Comparison of ENCODE assay signal across 20 cellular contexts in the genomic region with DNA sequence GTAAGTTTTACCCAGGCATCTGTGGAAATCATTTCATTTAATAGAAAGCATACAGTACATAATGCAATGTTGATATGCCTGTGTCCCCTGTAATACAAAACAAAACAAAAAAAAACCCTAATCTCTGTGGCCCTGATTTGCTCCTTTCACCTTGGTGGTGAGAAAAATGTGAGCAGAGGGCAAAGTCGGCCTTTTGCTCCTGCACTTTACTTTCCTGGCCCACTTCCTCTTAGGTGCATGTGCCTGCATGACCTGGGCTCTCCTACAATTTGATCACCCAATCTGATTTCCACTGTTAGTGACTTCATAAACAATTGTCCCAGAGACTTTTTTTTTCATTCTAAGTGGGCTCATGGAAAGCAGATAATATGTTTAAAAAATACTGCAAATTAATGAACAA.
DNase-seq lines count a peak whose midpoint lies in the region; ATAC-seq, FAIRE-seq and TF ChIP-seq lines count a peak whose summit lies in the region.
"Had no signal": no experiment of that assay in that cellular context is flagged by ENCODE, and none has a peak within 500 bp of the region (broad histone marks: within the 10 kb centered on the region; RNA-seq: fewer than 3 reads in every experiment).

No MANE protein-coding gene starts in this region.

- TF ChIP-seq EP300 in GM12878 (IDR thresholded peaks at IDR 0.05; ENCODE audit: borderline replicate concordance in 1 of 2, control insufficient read depth in 1 of 2, low read depth in 2 of 2, low read length in 2 of 2) = no peak

- H3K27ac Mint-ChIP-seq in activated naive CD8-positive, alpha-beta T cell treated with anti-CD3 and anti-CD28 coated beads, Interleukin-2, amount 10 ng/mL, durations not matched to agents 7 days and 5 days = peak overlapping the region; percentile 19
- no peak overlapping the region for H3K27ac Mint-ChIP-seq in activated naive CD8-positive, alpha-beta T cell treated with anti-CD3 and anti-CD28 coated beads, Interleukin-2, amount 50 U/mL, for 24 hours
- H3K27ac Mint-ChIP-seq: CD14-positive monocyte; CD8-positive, alpha-beta memory T cell; IgD-negative memory B cell had no signal

- no peak for DNase-seq in activated naive CD8-positive, alpha-beta T cell treated with anti-CD3 and anti-CD28 coated beads, Interleukin-2, amount 10 ng/mL, durations not matched to agents 7 days and 5 days
- no peak for DNase-seq in activated naive CD8-positive, alpha-beta T cell treated with anti-CD3 and anti-CD28 coated beads, Interleukin-2, amount 50 U/mL, for 24 hours
- DNase-seq in GM12878 (ENCODE audit: low read depth, low spot score) (no peak), left lobe of liver (ENCODE audit: low spot score) (no peak), small intestine (peak; percentile 60), NCI-H1694 treated with DMSO at 0.1 percent for 48 hours (lab: John Stamatoyannopoulos, UW) (no peak), amniotic stem cell (lab: John Stamatoyannopoulos, UW) (no peak), DMS79 (lab: John Stamatoyannopoulos, UW) (no peak)
- DNase-seq: Caco-2; CD8-positive, alpha-beta memory T cell; DMS79 treated with DMSO at 0.1 percent for 48 hours; GDM1; GM23248 had no signal

- H3K9me3 ChIP-seq in GM12878 (replicated peaks; ENCODE audit: control insufficient read depth, insufficient read depth, low read length) (no peaks in the 10 kb centered on the region), small intestine (ENCODE audit: control insufficient read depth, low read depth) (no peaks in the 10 kb centered on the region)
- H3K9me3 ChIP-seq: Caco-2 had no signal

- H3K36me3 ChIP-seq in GM12878 (ENCODE audit: control insufficient read depth in 2 of 2, insufficient read depth in 2 of 2, low read length in 1 of 2) = no peaks in the 10 kb centered on the region
- no peaks in the 10 kb centered on the region for H3K36me3 ChIP-seq in small intestine (ENCODE audit: control insufficient read depth in 2 of 2, insufficient read depth in 2 of 2, low read length in 2 of 2)

- H2AFZ ChIP-seq in GM12878 (ENCODE audit: control insufficient read depth, low read depth, low read length) = no peak overlapping the region
- H2AFZ ChIP-seq: GM23248 had no signal

- no peak overlapping the region for H3K9ac ChIP-seq in GM12878 (ENCODE audit: control insufficient read depth, insufficient read depth, low read length)
- H3K9ac ChIP-seq: GM23248, KMS-11 had no signal

- POLR2A ChIA-PET in activated naive CD8-positive, alpha-beta T cell treated with anti-CD3 and anti-CD28 coated beads, Interleukin-2, amount 10 ng/mL, durations not matched to agents 7 days and 5 days (lab: Charles Lee) = no interaction called here
- POLR2A ChIA-PET in GM12878 (lab: Charles Lee) = no interaction called here

- H3K27me3 ChIP-seq in GM12878 (replicated peaks in 1 of 2; ENCODE audit: control insufficient read depth in 2 of 2, insufficient read depth in 2 of 2, low read length in 1 of 2) (no peaks in the 10 kb centered on the region), small intestine (ENCODE audit: control insufficient read depth in 2 of 2, insufficient read depth in 2 of 2, low read length in 2 of 2) (no peaks in the 10 kb centered on the region)

- no peak overlapping the region for H3K4me2 ChIP-seq in GM12878 (ENCODE audit: control insufficient read depth, insufficient read depth)
- H3K4me2 ChIP-seq: KMS-11 had no signal

- TF ChIP-seq RAD21 in GM12878 (IDR thresholded peaks at IDR 0.05; ENCODE audit: insufficient read depth, low read depth, low read length) = no peak

- H3K9me3 Mint-ChIP-seq in activated naive CD8-positive, alpha-beta T cell treated with anti-CD3 and anti-CD28 coated beads, Interleukin-2, amount 10 ng/mL, durations not matched to agents 7 days and 5 days = no peaks in the 10 kb centered on the region
- H3K9me3 Mint-ChIP-seq in activated naive CD8-positive, alpha-beta T cell treated with anti-CD3 and anti-CD28 coated beads, Interleukin-2, amount 50 U/mL, for 24 hours = peaks cover 4% of the 10 kb centered on the region

- FAIRE-seq in GM12878 (lab: Jason Lieb, UNC) (no peak), small intestine (lab: Jason Lieb, UNC) (no peak)
- FAIRE-seq: GM18507, H54 had no signal

- SMC1A ChIA-PET in GM12878 (lab: Charles Lee; ENCODE audit: uncharacterized antibody, unreplicated experiment) = interaction anchor here (0.6 kb wide), 1 partner anchor 764 kb away, joined by 4 read pairs; no protein-coding TSS in a partner anchor

- no peak for TF ChIP-seq CTCF in GM12878 (IDR thresholded peaks at IDR 0.05 in 2 of 3, conservative IDR thresholded peaks at IDR 0.05 in 1 of 3; ENCODE audit: control insufficient read depth in 2 of 3, extremely low read depth in 1 of 3, insufficient read depth in 1 of 3, low read depth in 3 of 3, low read length in 3 of 3)

- RAD21 ChIA-PET in GM12878 (lab: Charles Lee; ENCODE audit: unreplicated experiment) = no interaction called here

- ATAC-seq in activated naive CD8-positive, alpha-beta T cell treated with anti-CD3 and anti-CD28 coated beads, Interleukin-2, amount 10 ng/mL, durations not matched to agents 7 days and 5 days (ENCODE audit: low read depth) = no peak
- ATAC-seq in activated naive CD8-positive, alpha-beta T cell treated with anti-CD3 and anti-CD28 coated beads, Interleukin-2, amount 50 U/mL, for 24 hours = no peak
- ATAC-seq in GM12878 = no peak
- peak; percentile 74 for ATAC-seq in left lobe of liver
- ATAC-seq: HCT116 had no signal

- in situ Hi-C loops in GM12878 (cut with MboI) = no loop called here

- no peaks in the 10 kb centered on the region for H3K36me3 Mint-ChIP-seq in activated naive CD8-positive, alpha-beta T cell treated with anti-CD3 and anti-CD28 coated beads, Interleukin-2, amount 10 ng/mL, durations not matched to agents 7 days and 5 days
- no peaks in the 10 kb centered on the region for H3K36me3 Mint-ChIP-seq in activated naive CD8-positive, alpha-beta T cell treated with anti-CD3 and anti-CD28 coated beads, Interleukin-2, amount 50 U/mL, for 24 hours (ENCODE audit: low read depth)
- H3K36me3 Mint-ChIP-seq: CD14-positive monocyte; CD8-positive, alpha-beta memory T cell had no signal

- H4K20me1 ChIP-seq in GM12878 (ENCODE audit: control insufficient read depth, insufficient read depth) = no peaks in the 10 kb centered on the region

- no peaks in the 10 kb centered on the region; the same call in 1 of the 2 replicates for H3K4me1 ChIP-seq in GM12878 (ENCODE audit: control insufficient read depth, insufficient read depth, low read length)
- no peaks in the 10 kb centered on the region for H3K4me1 ChIP-seq in small intestine (ENCODE audit: control insufficient read depth in 2 of 2, insufficient read depth in 1 of 2, low read depth in 1 of 2, low read length in 1 of 2)
- H3K4me1 ChIP-seq: Caco-2 had no signal

- CTCF ChIA-PET in GM12878 (lab: Yijun Ruan, JAX) = no interaction called here

- no peaks in the 10 kb centered on the region for H3K79me2 ChIP-seq in GM12878 (ENCODE audit: control insufficient read depth, insufficient read depth, low read length)

- no TSS peak for BruUV-seq in GM12878 (replicated peaks; lab: Mats Ljungman, UMichigan)

- no peaks in the 10 kb centered on the region for H3K27me3 Mint-ChIP-seq in activated naive CD8-positive, alpha-beta T cell treated with anti-CD3 and anti-CD28 coated beads, Interleukin-2, amount 10 ng/mL, durations not matched to agents 7 days and 5 days
- no peaks in the 10 kb centered on the region for H3K27me3 Mint-ChIP-seq in activated naive CD8-positive, alpha-beta T cell treated with anti-CD3 and anti-CD28 coated beads, Interleukin-2, amount 50 U/mL, for 24 hours
- H3K27me3 Mint-ChIP-seq: CD8-positive, alpha-beta memory T cell had no signal

- WGBS in GM12878 (ENCODE audit: insufficient coverage, insufficient replicate concordance, low lambda C conversion rate, missing lambda C conversion rate) = 0% methylated on average over 1 of the region's 1 CpG
- WGBS in small intestine, 3 donors = 39 to 44% (median 42%) methylated on average over 1 of the region's 1 CpG

- no peaks in the 10 kb centered on the region for H3K4me1 Mint-ChIP-seq in activated naive CD8-positive, alpha-beta T cell treated with anti-CD3 and anti-CD28 coated beads, Interleukin-2, amount 10 ng/mL, durations not matched to agents 7 days and 5 days
- no peaks in the 10 kb centered on the region for H3K4me1 Mint-ChIP-seq in activated naive CD8-positive, alpha-beta T cell treated with anti-CD3 and anti-CD28 coated beads, Interleukin-2, amount 50 U/mL, for 24 hours
- H3K4me1 Mint-ChIP-seq: CD14-positive monocyte; CD8-positive, alpha-beta memory T cell; IgD-negative memory B cell had no signal

- H3K27ac ChIP-seq in GM12878 (ENCODE audit: control insufficient read depth, insufficient read depth) = no peak overlapping the region
- H3K27ac ChIP-seq in small intestine (ENCODE audit: low read depth in 1 of 2, low read length in 1 of 2) = no peak overlapping the region
- H3K27ac ChIP-seq: 22Rv1, GM23248, KMS-11 had no signal

- H3K4me3 ChIP-seq in GM12878 (no peak overlapping the region), small intestine (ENCODE audit: low read depth in 1 of 2, low read length in 2 of 2) (no peak overlapping the region)
- H3K4me3 ChIP-seq: GM23248 had no signal

- TF ChIP-seq POLR2A in GM12878 (IDR thresholded peaks at IDR 0.05; ENCODE audit: low read depth, low read length) = no peak

- no peak overlapping the region for H3K4me3 Mint-ChIP-seq in activated naive CD8-positive, alpha-beta T cell treated with anti-CD3 and anti-CD28 coated beads, Interleukin-2, amount 10 ng/mL, durations not matched to agents 7 days and 5 days
- H3K4me3 Mint-ChIP-seq in activated naive CD8-positive, alpha-beta T cell treated with anti-CD3 and anti-CD28 coated beads, Interleukin-2, amount 50 U/mL, for 24 hours = no peak overlapping the region
- H3K4me3 Mint-ChIP-seq: CD14-positive monocyte; CD8-positive, alpha-beta memory T cell; IgD-negative memory B cell had no signal

- intact Hi-C loops in GM12878 (cut with micrococcal nuclease; ENCODE audit: unreplicated experiment) = no loop called here

TF ChIP-seq in GM12878, 131 proteins besides CTCF, POLR2A, EP300 and RAD21:
- TF ChIP-seq, protein P1, sequence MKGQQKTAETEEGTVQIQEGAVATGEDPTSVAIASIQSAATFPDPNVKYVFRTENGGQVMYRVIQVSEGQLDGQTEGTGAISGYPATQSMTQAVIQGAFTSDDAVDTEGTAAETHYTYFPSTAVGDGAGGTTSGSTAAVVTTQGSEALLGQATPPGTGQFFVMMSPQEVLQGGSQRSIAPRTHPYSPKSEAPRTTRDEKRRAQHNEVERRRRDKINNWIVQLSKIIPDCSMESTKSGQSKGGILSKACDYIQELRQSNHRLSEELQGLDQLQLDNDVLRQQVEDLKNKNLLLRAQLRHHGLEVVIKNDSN (IDR thresholded peaks at IDR 0.05; ENCODE audit: borderline replicate concordance, extremely low read length, insufficient read depth, low read depth, low read length) = no peak
- TF ChIP-seq POLR2AphosphoS5 (IDR thresholded peaks at IDR 0.05; ENCODE audit: low read length) (no peak), SPI1 (IDR thresholded peaks at IDR 0.05; ENCODE audit: borderline replicate concordance, insufficient read depth, low read depth, low read length) (peak; percentile 4; the same call in 1 of the 2 replicates)
